ENCODE assay signal across 15 cellular contexts in genomic region chr2:102434655-102435381, GRCh38. TPM values are rescaled to one million over a fixed set of nuclear protein-coding genes. Genes with fewer than 3 reads are reported as not detected.
DNase-seq lines count a peak whose midpoint lies in the region; ATAC-seq and TF ChIP-seq lines count a peak whose summit lies in the region.
"Had no signal": no experiment of that assay in that cellular context is flagged by ENCODE, and none has a peak within 500 bp of the region (broad histone marks: within the 10 kb centered on the region; RNA-seq: fewer than 3 reads in every experiment).

No MANE protein-coding gene starts in this region.

- peak overlapping the region; percentile 87 for H3K27ac Mint-ChIP-seq in activated naive CD8-positive, alpha-beta T cell
- H3K27ac Mint-ChIP-seq: T-helper 17 cell had no signal

- H3K4me3 ChIP-seq in BLaER1 treated with 17β-estradiol and CSF1 and Interleukin-3, amounts not matched to agents 10 nM and 100 nM, result no peak overlapping the region
- H3K4me3 ChIP-seq in Karpas-422 (ENCODE audit: low read length) (no peak overlapping the region), hepatocyte (no peak overlapping the region)
- H3K4me3 ChIP-seq: body of pancreas, skin epidermis had no signal

- H3K27me3 ChIP-seq in BLaER1 treated with 17β-estradiol and CSF1 and Interleukin-3, amounts not matched to agents 10 nM and 100 nM, result no peaks in the 10 kb centered on the region
- H3K27me3 ChIP-seq in Karpas-422 (ENCODE audit: low read length), result 0 out of 2 replicates have a peak, but pooled peaks cover 3% of the 10 kb centered on the region
- no peaks in the 10 kb centered on the region for H3K27me3 ChIP-seq in hepatocyte
- H3K27me3 ChIP-seq: body of pancreas had no signal

- H2AFZ ChIP-seq in Karpas-422 (ENCODE audit: low read length) (no peak overlapping the region), hepatocyte (no peak overlapping the region)

- no peaks in the 10 kb centered on the region for H3K9me2 ChIP-seq in Karpas-422 (replicated peaks; ENCODE audit: insufficient read depth, low read length)
- H3K9me2 ChIP-seq in hepatocyte (replicated peaks; ENCODE audit: insufficient read depth), result no peaks in the 10 kb centered on the region

- no peaks in the 10 kb centered on the region for H4K20me1 ChIP-seq in BLaER1 treated with 17β-estradiol and CSF1 and Interleukin-3, amounts not matched to agents 10 nM and 100 nM
- H4K20me1 ChIP-seq in Karpas-422 (ENCODE audit: insufficient read depth, low read depth, low read length) (no peaks in the 10 kb centered on the region), hepatocyte (ENCODE audit: insufficient read depth, poor library complexity, severe bottlenecking) (no peaks in the 10 kb centered on the region)

- peaks cover 3% of the 10 kb centered on the region for H3K36me3 Mint-ChIP-seq in activated naive CD8-positive, alpha-beta T cell

- H3K9me3 Mint-ChIP-seq in activated naive CD8-positive, alpha-beta T cell (ENCODE audit: low read depth), result no peaks in the 10 kb centered on the region

- ATAC-seq in GM19035 (IDR thresholded peaks at IDR 0.05; ENCODE audit: unreplicated experiment) (peak; percentile 59), HG02938 (IDR thresholded peaks at IDR 0.05; ENCODE audit: unreplicated experiment) (peak; percentile 82)
- ATAC-seq: body of pancreas, left ventricle myocardium superior, T-helper 17 cell had no signal

- H3K4me1 ChIP-seq in BLaER1 treated with 17β-estradiol and CSF1 and Interleukin-3, amounts not matched to agents 10 nM and 100 nM, result peaks cover 38 to 53% (median 43%) of the 10 kb centered on the region in 10 experiments
- H3K4me1 ChIP-seq in Karpas-422 (ENCODE audit: low read length) (no peaks in the 10 kb centered on the region), hepatocyte (ENCODE audit: insufficient read depth) (peaks cover 3% of the 10 kb centered on the region)
- H3K4me1 ChIP-seq: body of pancreas had no signal

- H3K9ac ChIP-seq in BLaER1 treated with 17β-estradiol and CSF1 and Interleukin-3, amounts not matched to agents 10 nM and 100 nM, result no peak overlapping the region
- H3K9ac ChIP-seq in Karpas-422 (ENCODE audit: low read length), result no peak overlapping the region

- H3K36me3 ChIP-seq in BLaER1 treated with 17β-estradiol and CSF1 and Interleukin-3, amounts not matched to agents 10 nM and 100 nM, result no peaks in the 10 kb centered on the region
- H3K36me3 ChIP-seq in Karpas-422 (ENCODE audit: insufficient read depth, low read length), result no peaks in the 10 kb centered on the region
- no peaks in the 10 kb centered on the region for H3K36me3 ChIP-seq in hepatocyte (replicated peaks; ENCODE audit: insufficient read depth, low read depth)

- H3K4me1 Mint-ChIP-seq in activated naive CD8-positive, alpha-beta T cell (ENCODE audit: low read depth), result peaks cover 27% of the 10 kb centered on the region

- no peaks in the 10 kb centered on the region for H3K27me3 Mint-ChIP-seq in activated naive CD8-positive, alpha-beta T cell
- H3K27me3 Mint-ChIP-seq: T-helper 17 cell had no signal

- no peak overlapping the region for H3K27ac ChIP-seq in BLaER1 treated with 17β-estradiol and CSF1 and Interleukin-3, amounts not matched to agents 10 nM and 100 nM
- no peak overlapping the region for H3K27ac ChIP-seq in Karpas-422 (ENCODE audit: low read length)
- no peak overlapping the region for H3K27ac ChIP-seq in hepatocyte
- H3K27ac ChIP-seq: body of pancreas had no signal

- H3K79me2 ChIP-seq in Karpas-422 (ENCODE audit: low read length) (no peaks in the 10 kb centered on the region), hepatocyte (no peaks in the 10 kb centered on the region)

- no peak overlapping the region for H3K4me3 Mint-ChIP-seq in activated naive CD8-positive, alpha-beta T cell
- H3K4me3 Mint-ChIP-seq: T-helper 17 cell had no signal

- H3K9me3 ChIP-seq in BLaER1 treated with 17β-estradiol and CSF1 and Interleukin-3, amounts not matched to agents 10 nM and 100 nM (replicated peaks in 1 of 11), result 0 out of 22 replicates have a peak, but pooled peaks cover 0 to 6% (median 0%) of the 10 kb centered on the region in 11 experiments
- no peaks in the 10 kb centered on the region for H3K9me3 ChIP-seq in Karpas-422 (ENCODE audit: low read length)
- no peaks in the 10 kb centered on the region for H3K9me3 ChIP-seq in hepatocyte (ENCODE audit: low read depth)
- H3K9me3 ChIP-seq: body of pancreas had no signal

- peak overlapping the region; percentile 67 to 87 (median 75); a peak in 18 of 22 replicates for H3K4me2 ChIP-seq in BLaER1 treated with 17β-estradiol and CSF1 and Interleukin-3, amounts not matched to agents 10 nM and 100 nM
- H3K4me2 ChIP-seq in Karpas-422 (ENCODE audit: low read depth, low read length, poor library complexity, severe bottlenecking) (no peak overlapping the region), hepatocyte (no peak overlapping the region)

- 90% methylated on average over 2 of the region's 2 CpGs for WGBS in hepatocyte (ENCODE audit: low lambda C conversion rate, missing lambda C conversion rate)

- TF ChIP-seq CTCF in hepatocyte (IDR thresholded peaks at IDR 0.05; ENCODE audit: poor library complexity), result no peak

- no peak for DNase-seq in NCI-H1694 (lab: John Stamatoyannopoulos, UW)
- DNase-seq in NK-92 treated with Interleukin-12 subunit alpha and Interleukin-12 subunit beta, amount 100 ng/mL, for 24 hours (lab: John Stamatoyannopoulos, UW), result no peak
- DNase-seq in Karpas-422, result no peak
- no peak for DNase-seq in hepatocyte (ENCODE audit: low spot score)
- DNase-seq: AML-193, body of pancreas, head of caudate nucleus, left ventricle myocardium superior, NCI-H1436 treated with DMSO at 0.1 percent for 48 hours, T-helper 17 cell had no signal

RNA-seq across cellular contexts. Expression of gene IL18RAP, which starts 11.9 kb away (rescaled TPM):
- total RNA-seq in Karpas-422 (2014; rRNA removed; shearing (Covaris generic); ENCODE audit: low replicate concordance), result 1.2 and 4.4 TPM in 2 replicates
- total RNA-seq in hepatocyte, result 0.40 and 0.80 TPM in 2 replicates
- polyA plus RNA-seq in hepatocyte, result not detected in 2 replicates

RNA-seq across cellular contexts. Expression of gene SLC9A4, which starts 38.2 kb away (rescaled TPM):
- total RNA-seq in Karpas-422 (2014; rRNA removed; shearing (Covaris generic); ENCODE audit: low replicate concordance), result not detected in 2 replicates
- total RNA-seq in hepatocyte, result 0.80 and 1.8 TPM in 2 replicates
- polyA plus RNA-seq in hepatocyte, result 1.0 and 1.6 TPM in 2 replicates
- total RNA-seq: left ventricle myocardium superior had no signal

Comparison
In these comparisons a context has a peak if more than half of its experiments do, and no peak if none do; other contexts are left out.
1. H3K4me2 ChIP-seq: peak in BLaER1 treated with 17β-estradiol and CSF1 and Interleukin-3, amounts not matched to agents 10 nM and 100 nM (11 of 11); none in Karpas-422 (single experiment) and hepatocyte (single experiment).